In the genomic region with DNA sequence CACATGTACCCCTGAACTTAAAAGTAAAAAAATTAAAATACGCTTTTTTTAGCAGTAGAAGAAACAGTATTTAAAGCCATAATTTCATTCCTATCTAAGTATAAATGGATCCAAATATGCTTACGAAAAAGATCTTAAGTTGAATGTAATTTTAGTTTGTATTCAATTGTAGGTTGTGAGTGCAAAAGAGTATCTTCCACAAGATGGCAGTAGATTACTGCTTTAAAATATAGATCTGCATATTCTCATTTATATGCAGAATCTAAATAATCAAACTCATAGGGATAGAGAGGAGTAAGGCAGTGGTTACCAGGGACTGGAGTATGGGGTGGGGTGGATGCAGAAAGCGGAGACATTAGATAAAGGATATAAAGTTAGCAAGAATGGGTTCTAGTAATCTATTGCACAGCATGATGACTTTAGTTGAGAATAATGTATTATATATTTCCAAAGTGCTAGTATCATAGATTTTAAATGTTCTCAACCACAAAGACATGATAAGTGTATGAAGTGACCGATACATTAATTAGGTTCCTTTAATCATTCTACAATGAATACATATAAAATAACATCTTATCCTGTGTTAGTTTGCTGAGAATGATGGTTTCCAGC, we compare ENCODE assay signal across 1 cellular context.
TF ChIP-seq lines count a peak whose summit lies in the region.

No MANE protein-coding gene starts in this region.

TF ChIP-seq in K562, 482 proteins besides CTCF, POLR2A, EP300 and RAD21:
- TF ChIP-seq NCOR1 (IDR thresholded peaks at IDR 0.05) (0 out of 2 replicates have a peak, but pooled peaks have one; percentile 20), SMC3 (conservative IDR thresholded peaks at IDR 0.05; ENCODE audit: insufficient read depth, low read depth, low read length) (peak; percentile 24; the same call in 1 of the 2 replicates), FOS (IDR thresholded peaks at IDR 0.05; ENCODE audit: extremely low read depth, insufficient read length) (no peak)
- TF ChIP-seq, protein P1, sequence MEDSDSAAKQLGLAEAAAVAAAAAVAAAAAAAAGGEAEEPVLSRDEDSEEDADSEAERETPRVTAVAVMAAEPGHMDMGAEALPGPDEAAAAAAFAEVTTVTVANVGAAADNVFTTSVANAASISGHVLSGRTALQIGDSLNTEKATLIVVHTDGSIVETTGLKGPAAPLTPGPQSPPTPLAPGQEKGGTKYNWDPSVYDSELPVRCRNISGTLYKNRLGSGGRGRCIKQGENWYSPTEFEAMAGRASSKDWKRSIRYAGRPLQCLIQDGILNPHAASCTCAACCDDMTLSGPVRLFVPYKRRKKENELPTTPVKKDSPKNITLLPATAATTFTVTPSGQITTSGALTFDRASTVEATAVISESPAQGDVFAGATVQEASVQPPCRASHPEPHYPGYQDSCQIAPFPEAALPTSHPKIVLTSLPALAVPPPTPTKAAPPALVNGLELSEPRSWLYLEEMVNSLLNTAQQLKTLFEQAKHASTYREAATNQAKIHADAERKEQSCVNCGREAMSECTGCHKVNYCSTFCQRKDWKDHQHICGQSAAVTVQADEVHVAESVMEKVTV (CRISPR knock-in tag; IDR thresholded peaks at IDR 0.05) = peak; percentile 58
- TF ChIP-seq, protein P2, sequence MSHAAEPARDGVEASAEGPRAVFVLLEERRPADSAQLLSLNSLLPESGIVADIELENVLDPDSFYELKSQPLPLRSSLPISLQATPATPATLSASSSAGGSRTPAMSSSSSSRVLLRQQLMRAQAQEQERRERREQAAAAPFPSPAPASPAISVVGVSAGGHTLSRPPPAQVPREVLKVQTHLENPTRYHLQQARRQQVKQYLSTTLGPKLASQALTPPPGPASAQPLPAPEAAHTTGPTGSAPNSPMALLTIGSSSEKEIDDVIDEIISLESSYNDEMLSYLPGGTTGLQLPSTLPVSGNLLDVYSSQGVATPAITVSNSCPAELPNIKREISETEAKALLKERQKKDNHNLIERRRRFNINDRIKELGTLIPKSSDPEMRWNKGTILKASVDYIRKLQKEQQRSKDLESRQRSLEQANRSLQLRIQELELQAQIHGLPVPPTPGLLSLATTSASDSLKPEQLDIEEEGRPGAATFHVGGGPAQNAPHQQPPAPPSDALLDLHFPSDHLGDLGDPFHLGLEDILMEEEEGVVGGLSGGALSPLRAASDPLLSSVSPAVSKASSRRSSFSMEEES (CRISPR knock-in tag; IDR thresholded peaks at IDR 0.05) = no peak
